27 cellular contexts compared by ENCODE assay signal in genomic region chr4:48108309-48109073, GRCh38. TPM values are rescaled to one million over a fixed set of nuclear protein-coding genes. Genes with fewer than 3 reads are reported as not detected.
"Had no signal": no experiment of that assay in that cellular context is flagged by ENCODE, and none has a peak within 500 bp of the region (broad histone marks: within the 10 kb centered on the region; RNA-seq: fewer than 3 reads in every experiment).

No MANE protein-coding gene starts in this region.

- H3K4me2 ChIP-seq: smooth muscle cell had no signal

- H3K4me3 ChIP-seq: coronary artery, esophagus squamous epithelium, gastroesophageal sphincter, heart left ventricle, ovary, smooth muscle cell, testis, vagina had no signal

- H3K27me3 Mint-ChIP-seq: activated CD4-positive, alpha-beta T cell treated with anti-CD3 and anti-CD28 coated beads for 36 hours; activated T-cell treated with anti-CD3 and anti-CD28 coated beads, Interleukin-2, amount 50 U/mL, for 24 hours; activated T-helper 17 cell treated with anti-CD3 and anti-CD28 coated beads, Interleukin-2, amount 50 U/mL, for 72 hours; stimulated activated memory B cell treated with anti-CD40 and anti-IgM and Interleukin-4, amounts not matched to agents 10 μg/mL and 1 μg/mL and 100 μg/mL, for 72 hours had no signal

- H3K9me3 Mint-ChIP-seq: activated T-cell treated with anti-CD3 and anti-CD28 coated beads, Interleukin-2, amount 50 U/mL, for 24 hours; activated T-helper 17 cell treated with anti-CD3 and anti-CD28 coated beads, Interleukin-2, amount 50 U/mL, for 72 hours; nephron; stimulated activated memory B cell treated with anti-CD40 and anti-IgM and Interleukin-4, amounts not matched to agents 10 μg/mL and 1 μg/mL and 100 μg/mL, for 72 hours; WTC11 had no signal

- H3K27me3 ChIP-seq: esophagus squamous epithelium, gastroesophageal sphincter, heart left ventricle, neutrophil, ovary, testis, vagina had no signal

- ATAC-seq: gastroesophageal sphincter; heart left ventricle; sciatic nerve; stimulated activated memory B cell treated with anti-CD40 and anti-IgM and Interleukin-4, amounts not matched to agents 10 μg/mL and 1 μg/mL and 100 μg/mL, for 72 hours had no signal

- H3K4me1 Mint-ChIP-seq: nephron; stimulated activated memory B cell treated with anti-CD40 and anti-IgM and Interleukin-4, amounts not matched to agents 10 μg/mL and 1 μg/mL and 100 μg/mL, for 72 hours had no signal

- DNase-seq: activated CD4-positive, alpha-beta T cell treated with anti-CD3 and anti-CD28 coated beads for 36 hours; activated CD4-positive, alpha-beta T cell treated with anti-CD3 and anti-CD28 coated beads, Interleukin-2, amount 50 U/mL, for 4 hours; activated CD8-positive, alpha-beta memory T cell treated with anti-CD3 and anti-CD28 coated beads for 24 hours; activated CD8-positive, alpha-beta memory T cell treated with anti-CD3 and anti-CD28 coated beads, Interleukin-2, amount 50 U/mL, for 4 hours; activated T-cell treated with anti-CD3 and anti-CD28 coated beads, Interleukin-2, amount 50 U/mL, for 24 hours; cerebellar nuclear complex; esophagus squamous epithelium; heart left ventricle; islet precursor cell; midbrain; ovary; stimulated activated CD4-positive, alpha-beta T cell treated with anti-CD3 and anti-CD28 coated beads, Interleukin-15, amount 100 ng/mL, for 24 hours; T-helper 1 cell; T-helper 9 cell; testis; trophoblast cell had no signal

- H3K36me3 ChIP-seq: esophagus squamous epithelium, gastroesophageal sphincter, heart left ventricle, neutrophil, ovary, vagina had no signal

- H3K4me3 Mint-ChIP-seq: activated CD4-positive, alpha-beta T cell treated with anti-CD3 and anti-CD28 coated beads for 36 hours; activated T-cell treated with anti-CD3 and anti-CD28 coated beads, Interleukin-2, amount 50 U/mL, for 24 hours; activated T-helper 17 cell treated with anti-CD3 and anti-CD28 coated beads, Interleukin-2, amount 50 U/mL, for 72 hours; nephron; stimulated activated memory B cell treated with anti-CD40 and anti-IgM and Interleukin-4, amounts not matched to agents 10 μg/mL and 1 μg/mL and 100 μg/mL, for 72 hours; WTC11 had no signal

- H3K27ac Mint-ChIP-seq: nephron; stimulated activated memory B cell treated with anti-CD40 and anti-IgM and Interleukin-4, amounts not matched to agents 10 μg/mL and 1 μg/mL and 100 μg/mL, for 72 hours; WTC11 had no signal

- H3K4me1 ChIP-seq: esophagus squamous epithelium, gastroesophageal sphincter, heart left ventricle, testis, vagina had no signal

- H3K36me3 Mint-ChIP-seq: stimulated activated memory B cell treated with anti-CD40 and anti-IgM and Interleukin-4, amounts not matched to agents 10 μg/mL and 1 μg/mL and 100 μg/mL, for 72 hours; WTC11 had no signal

- H3K27ac ChIP-seq: coronary artery, esophagus squamous epithelium, gastroesophageal sphincter, heart left ventricle, neutrophil, ovary, testis, vagina had no signal

- FAIRE-seq: bronchial epithelial cell had no signal

- H3K9me3 ChIP-seq: esophagus squamous epithelium, gastroesophageal sphincter, heart left ventricle, neutrophil, ovary, testis, vagina had no signal

RNA-seq across cellular contexts. Expression of gene TXK, which starts 25.6 kb away (rescaled TPM):
- polyA plus RNA-seq: smooth muscle cell had no signal
